In genomic region chr12:50062733-50063452, GRCh38 we compare ENCODE assay signal across 23 cellular contexts. TPM values are rescaled to one million over a fixed set of nuclear protein-coding genes. Genes with fewer than 3 reads are reported as not detected.
DNase-seq lines count a peak whose midpoint lies in the region; ATAC-seq and TF ChIP-seq lines count a peak whose summit lies in the region.
"Had no signal": no experiment of that assay in that cellular context is flagged by ENCODE, and none has a peak within 500 bp of the region (broad histone marks: within the 10 kb centered on the region; RNA-seq: fewer than 3 reads in every experiment).

No MANE protein-coding gene starts in this region.

- peaks cover 23% of the 10 kb centered on the region for H3K27me3 Mint-ChIP-seq in GM23338 (ENCODE audit: insufficient read depth, low read depth, poor library complexity)
- peaks cover 11% of the 10 kb centered on the region for H3K27me3 Mint-ChIP-seq in neural progenitor cell (ENCODE audit: insufficient read depth, low read depth)

- TF ChIP-seq EP300 in stomach (IDR thresholded peaks at IDR 0.05): no peak
- no peak for TF ChIP-seq EP300 in gastroesophageal sphincter (IDR thresholded peaks at IDR 0.05)

- H3K4me1 ChIP-seq in GM23338 (ENCODE audit: insufficient read depth): peaks cover 3% of the 10 kb centered on the region; the same call in 1 of the 2 replicates
- H3K4me1 ChIP-seq in mammary epithelial cell (ENCODE audit: insufficient read depth, low read length): peaks cover 11% of the 10 kb centered on the region
- no peaks in the 10 kb centered on the region for H3K4me1 ChIP-seq in neural progenitor cell
- peaks cover 3 to 15% (median 12%) of the 10 kb centered on the region in 4 donors for H3K4me1 ChIP-seq in stomach
- H3K4me1 ChIP-seq in gastroesophageal sphincter: peaks cover 0 to 20% (median 0%) of the 10 kb centered on the region in 3 donors
- H3K4me1 ChIP-seq: foreskin keratinocyte had no signal

- H3K9me3 ChIP-seq in mammary epithelial cell (replicated peaks; ENCODE audit: insufficient read depth, low read length) (no peaks in the 10 kb centered on the region), neural progenitor cell (ENCODE audit: low read depth) (no peaks in the 10 kb centered on the region), stomach (no peaks in the 10 kb centered on the region), gastroesophageal sphincter (no peaks in the 10 kb centered on the region)
- H3K9me3 ChIP-seq: body of pancreas, sigmoid colon had no signal

- dilution Hi-C loops in mammary epithelial cell (cut with HindIII; ENCODE audit: low sequenced_read_pairs): loop anchor here (25.0 kb wide), 1 partner anchor 201 kb away; no protein-coding TSS in a partner anchor

- no peak overlapping the region for H3K4me3 Mint-ChIP-seq in GM23338
- no peak overlapping the region for H3K4me3 Mint-ChIP-seq in neural progenitor cell
- H3K4me3 Mint-ChIP-seq: activated CD4-positive, alpha-beta memory T cell treated with anti-CD3 and anti-CD28 coated beads for 36 hours; T-cell had no signal

- no peak for TF ChIP-seq POLR2A in stomach (IDR thresholded peaks at IDR 0.05)
- TF ChIP-seq POLR2A in gastroesophageal sphincter (IDR thresholded peaks at IDR 0.05): no peak

- ATAC-seq in GM23338 (peak; percentile 17), gastroesophageal sphincter (no peak)
- ATAC-seq: body of pancreas, foreskin keratinocyte, left colon, Right ventricle myocardium inferior, T-cell had no signal

- BruUV-seq in mammary epithelial cell (replicated peaks; lab: Mats Ljungman, UMichigan): no TSS peak

- no peak overlapping the region for H3K4me3 ChIP-seq in GM23338
- H3K4me3 ChIP-seq in mammary epithelial cell (replicated peaks in 1 of 3; ENCODE audit: insufficient read depth in 1 of 3, low read depth in 2 of 3, low read length in 3 of 3): no peak overlapping the region
- H3K4me3 ChIP-seq in neural progenitor cell: no peak overlapping the region
- H3K4me3 ChIP-seq in stomach: no peak overlapping the region
- no peak overlapping the region for H3K4me3 ChIP-seq in gastroesophageal sphincter
- H3K4me3 ChIP-seq: body of pancreas, sigmoid colon had no signal

- in situ Hi-C loops in mammary epithelial cell (cut with MboI; ENCODE audit: low sequenced_read_pairs in 2 of 2): loop anchor here in 1 of 2 donors (25.0 kb wide), 1 partner anchor 301 kb away; no protein-coding TSS in a partner anchor

- 77% methylated on average over 4 of the region's 5 CpGs for WGBS in mammary epithelial cell (ENCODE audit: low coverage, missing lambda C conversion rate)
- 77 to 86% (median 84%) methylated on average over 3 to 5 of the region's 5 CpGs for WGBS in stomach, 5 donors
- no CpG with 5 or more reads among the region's 5 CpGs for WGBS in gastroesophageal sphincter (ENCODE audit: low coverage in 1 of 2), 2 donors

- H4K20me1 ChIP-seq in GM23338 (replicated peaks; ENCODE audit: insufficient read depth) (no peaks in the 10 kb centered on the region), mammary epithelial cell (ENCODE audit: insufficient read depth, low read length) (no peaks in the 10 kb centered on the region), neural progenitor cell (ENCODE audit: low read depth) (no peaks in the 10 kb centered on the region)

- H3K9ac ChIP-seq in mammary epithelial cell (ENCODE audit: insufficient read depth, low read length): no peak overlapping the region
- H3K9ac ChIP-seq in neural progenitor cell: no peak overlapping the region

- peaks cover 44% of the 10 kb centered on the region for H3K27me3 ChIP-seq in GM23338 (ENCODE audit: insufficient read depth)
- H3K27me3 ChIP-seq in mammary epithelial cell (ENCODE audit: insufficient read depth, low read length): no peaks in the 10 kb centered on the region
- peaks cover 37% of the 10 kb centered on the region for H3K27me3 ChIP-seq in neural progenitor cell
- peaks cover 0 to 9% (median 0%) of the 10 kb centered on the region in 3 donors for H3K27me3 ChIP-seq in stomach
- H3K27me3 ChIP-seq in gastroesophageal sphincter: no peaks in the 10 kb centered on the region
- H3K27me3 ChIP-seq: body of pancreas, foreskin keratinocyte, sigmoid colon had no signal

- H3K9me3 Mint-ChIP-seq in GM23338 (no peaks in the 10 kb centered on the region), neural progenitor cell (no peaks in the 10 kb centered on the region)
- H3K9me3 Mint-ChIP-seq: activated CD4-positive, alpha-beta memory T cell treated with anti-CD3 and anti-CD28 coated beads for 36 hours; T-cell had no signal

- H2AFZ ChIP-seq in GM23338 (no peak overlapping the region), mammary epithelial cell (ENCODE audit: low read depth, low read length) (no peak overlapping the region), neural progenitor cell (replicated peaks) (no peak overlapping the region)

- no peak for DNase-seq in GM23338 (ENCODE audit: low spot score)
- peak; percentile 13 for DNase-seq in NCI-H1694 treated with DMSO at 0.1 percent for 48 hours (lab: John Stamatoyannopoulos, UW)
- DNase-seq in mammary epithelial cell: peak; percentile 66
- no peak for DNase-seq in neural progenitor cell (ENCODE audit: low spot score)
- no peak for DNase-seq in activated CD4-positive, alpha-beta T cell treated with anti-CD3 and anti-CD28 coated beads for 48 hours
- no peak for DNase-seq in stomach
- DNase-seq in CD1c-positive myeloid dendritic cell (ENCODE audit: extremely low spot score): no peak
- DNase-seq: activated CD4-positive, alpha-beta memory T cell treated with anti-CD3 and anti-CD28 coated beads for 36 hours; activated naive CD4-positive, alpha-beta T cell treated with anti-CD3 and anti-CD28 coated beads, Interleukin-2, amount 50 U/mL, for 16 hours; activated T-cell treated with anti-CD3 and anti-CD28 coated beads, Interleukin-2, amount 50 U/mL, for 1 hour; body of pancreas; dermis blood vessel endothelial cell; KG1; left colon; NCI-H1105; NCI-H226; sigmoid colon; T-cell had no signal

- peaks cover 12% of the 10 kb centered on the region; the same call in 2 of the 3 replicates for H3K4me1 Mint-ChIP-seq in GM23338
- peaks cover 9% of the 10 kb centered on the region for H3K4me1 Mint-ChIP-seq in neural progenitor cell

- H3K36me3 Mint-ChIP-seq in GM23338 (ENCODE audit: low read depth) (no peaks in the 10 kb centered on the region; the same call in 2 of the 3 replicates), neural progenitor cell (peaks cover 12% of the 10 kb centered on the region)
- H3K36me3 Mint-ChIP-seq: activated CD4-positive, alpha-beta memory T cell treated with anti-CD3 and anti-CD28 coated beads for 36 hours; T-cell had no signal

- H3F3A ChIP-seq in GM23338 (replicated peaks; ENCODE audit: low read depth) (no peaks in the 10 kb centered on the region), neural progenitor cell (ENCODE audit: low read depth) (no peaks in the 10 kb centered on the region)

- TF ChIP-seq CTCF in GM23338 (conservative IDR thresholded peaks at IDR 0.05; ENCODE audit: low read depth in 2 of 2) (peak in 1 of 2 experiments; percentile 14; a peak in 1 of 4 replicates), mammary epithelial cell (conservative IDR thresholded peaks at IDR 0.05 in 1 of 2, IDR thresholded peaks at IDR 0.05 in 1 of 2; ENCODE audit: extremely low read depth in 1 of 2, insufficient read depth in 1 of 2, low read depth in 1 of 2, low read length in 2 of 2) (no peak), neural progenitor cell (IDR thresholded peaks at IDR 0.05) (no peak), stomach (IDR thresholded peaks at IDR 0.05) (no peak), gastroesophageal sphincter (IDR thresholded peaks at IDR 0.05) (no peak)

- intact Hi-C loops in mammary epithelial cell (cut with micrococcal nuclease): no loop called here
- intact Hi-C loops in stomach (cut with DNase I; ENCODE audit: low total_unique reads): no loop called here

- H3K4me2 ChIP-seq in GM23338: no peak overlapping the region
- peak overlapping the region; percentile 27 for H3K4me2 ChIP-seq in mammary epithelial cell (ENCODE audit: insufficient read depth, low read depth, low read length)
- no peak overlapping the region for H3K4me2 ChIP-seq in neural progenitor cell

- H3K27ac Mint-ChIP-seq in GM23338 (no peak overlapping the region), neural progenitor cell (peak overlapping the region; percentile 58)
- H3K27ac Mint-ChIP-seq: activated CD4-positive, alpha-beta memory T cell treated with anti-CD3 and anti-CD28 coated beads for 36 hours; T-cell had no signal

- H3K27ac ChIP-seq in GM23338 (ENCODE audit: low read depth): no peak overlapping the region
- H3K27ac ChIP-seq in mammary epithelial cell (ENCODE audit: insufficient read depth, low read depth, low read length): no peak overlapping the region
- no peak overlapping the region for H3K27ac ChIP-seq in neural progenitor cell
- no peak overlapping the region for H3K27ac ChIP-seq in stomach
- no peak overlapping the region for H3K27ac ChIP-seq in gastroesophageal sphincter
- H3K27ac ChIP-seq: body of pancreas, epithelial cell of prostate, foreskin keratinocyte, sigmoid colon had no signal

- H3K79me2 ChIP-seq in GM23338 (replicated peaks; ENCODE audit: insufficient read depth): no peaks in the 10 kb centered on the region
- no peaks in the 10 kb centered on the region for H3K79me2 ChIP-seq in mammary epithelial cell (ENCODE audit: insufficient read depth, low read length)
- H3K79me2 ChIP-seq in neural progenitor cell (ENCODE audit: low read depth): no peaks in the 10 kb centered on the region

- no peaks in the 10 kb centered on the region for H3K9me2 ChIP-seq in GM23338 (ENCODE audit: insufficient read depth)

- CTCF ChIA-PET in mammary epithelial cell (lab: Charles Lee; ENCODE audit: low non-redundant PET): no interaction called here

- H3K36me3 ChIP-seq in GM23338 (ENCODE audit: insufficient read depth) (no peaks in the 10 kb centered on the region), mammary epithelial cell (ENCODE audit: insufficient read depth, low read length) (no peaks in the 10 kb centered on the region), neural progenitor cell (no peaks in the 10 kb centered on the region), stomach (no peaks in the 10 kb centered on the region), gastroesophageal sphincter (no peaks in the 10 kb centered on the region)

RNA-seq across cellular contexts. Expression of gene ASIC1, which starts 5.5 kb away (rescaled TPM):
- total RNA-seq in GM23338 (2014; rRNA removed; shearing (Covaris generic)): 1.5 and 1.6 TPM in 2 replicates
- polyA plus RNA-seq in GM23338 (2016; fragmentation: Nextera tagmentation; extraction: Ambion mirVana): 0.47 and 0.76 TPM in 2 replicates
- total RNA-seq in mammary epithelial cell: 10 to 100 TPM in 1 of 2 donors, 1 to 10 TPM in 1; 3.0 to 10.5 TPM
- 6.4 TPM for polyA plus RNA-seq in mammary epithelial cell
- 4.3 TPM for polyA minus RNA-seq in mammary epithelial cell
- 2.5 and 5.6 TPM in 2 replicates for total RNA-seq in neural progenitor cell (ENCODE audit: low replicate concordance)
- 1 to 10 TPM in 2 of 5 donors, under 1 TPM in 2, not detected in 1; 0.45 to 3.5 (median 1.3) TPM for total RNA-seq in stomach
- polyA plus RNA-seq in stomach: 1 to 10 TPM in 2 of 3 donors, under 1 TPM in 1; 0.92 to 2.6 (median 1.2) TPM
- total RNA-seq in gastroesophageal sphincter: 1 to 10 TPM in 3 of 4 donors, under 1 TPM in 1; 0.82 to 4.9 (median 3.1) TPM

RNA-seq across cellular contexts. Expression of gene SMARCD1, which starts 22.2 kb away (rescaled TPM):
- total RNA-seq in GM23338 (2014; rRNA removed; shearing (Covaris generic)): 276 and 287 TPM in 2 replicates
- polyA plus RNA-seq in GM23338 (2016; fragmentation: Nextera tagmentation; extraction: Ambion mirVana) (124 and 145 TPM in 2 replicates), mammary epithelial cell (70.9 TPM), stomach (10 to 100 TPM; 10.1 to 17.3 (median 14.9) TPM)
- total RNA-seq in mammary epithelial cell (100 to 1,000 TPM; 106 to 107 TPM), neural progenitor cell (ENCODE audit: low replicate concordance) (121 and 209 TPM in 2 replicates), stomach (10 to 100 TPM in 4 of 5 donors, 1 to 10 TPM in 1; 2.9 to 75.9 (median 23.8) TPM), gastroesophageal sphincter (10 to 100 TPM; 26.6 to 52.8 (median 44.2) TPM)
- polyA minus RNA-seq in mammary epithelial cell: 134 TPM

RNA-seq across cellular contexts. Expression of gene RACGAP1, which starts 37.6 kb away (rescaled TPM):
- 49.9 and 52.8 TPM in 2 replicates for total RNA-seq in GM23338 (2014; rRNA removed; shearing (Covaris generic))
- polyA plus RNA-seq in GM23338 (2016; fragmentation: Nextera tagmentation; extraction: Ambion mirVana) (18.0 and 19.0 TPM in 2 replicates), mammary epithelial cell (52.7 TPM), stomach (10 to 100 TPM in 2 of 3 donors, 1 to 10 TPM in 1; 7.9 to 13.4 (median 11.2) TPM)
- total RNA-seq in mammary epithelial cell (10 to 100 TPM; 24.2 to 91.8 TPM), neural progenitor cell (ENCODE audit: low replicate concordance) (121 and 149 TPM in 2 replicates), stomach (10 to 100 TPM in 4 of 5 donors, 1 to 10 TPM in 1; 9.3 to 36.7 (median 12.9) TPM), gastroesophageal sphincter (10 to 100 TPM; 10.5 to 23.7 (median 13.1) TPM)
- polyA minus RNA-seq in mammary epithelial cell: 113 TPM

RNA-seq across cellular contexts. Expression of gene GPD1, which starts 40.9 kb away (rescaled TPM):
- total RNA-seq in GM23338 (2014; rRNA removed; shearing (Covaris generic)): 0.23 and 0.45 TPM in 2 replicates
- 0.17 and 0.36 TPM in 2 replicates for polyA plus RNA-seq in GM23338 (2016; fragmentation: Nextera tagmentation; extraction: Ambion mirVana)
- total RNA-seq in mammary epithelial cell: 1 to 10 TPM in 1 of 2 donors, under 1 TPM in 1; 0.73 to 1.2 TPM
- 0.40 TPM for polyA plus RNA-seq in mammary epithelial cell
- polyA minus RNA-seq in mammary epithelial cell: not detected
- total RNA-seq in neural progenitor cell (ENCODE audit: low replicate concordance): 1.4 TPM in 1 of 2 replicates, not detected in the other
- total RNA-seq in stomach: 1 to 10 TPM in 4 of 5 donors, under 1 TPM in 1; 0.58 to 9.5 (median 5.9) TPM
- 1 to 10 TPM in 2 of 3 donors, under 1 TPM in 1; 0.65 to 1.6 (median 1.4) TPM for polyA plus RNA-seq in stomach
- total RNA-seq in gastroesophageal sphincter: 10 to 100 TPM in 1 of 4 donors, 1 to 10 TPM in 1, under 1 TPM in 2; 0.08 to 49.5 (median 1.3) TPM
- total RNA-seq: dermis blood vessel endothelial cell, H4 had no signal

RNA-seq across cellular contexts. Expression of gene COX14, which starts 49.1 kb away (rescaled TPM):
- total RNA-seq in GM23338 (2014; rRNA removed; shearing (Covaris generic)): 27.8 and 43.7 TPM in 2 replicates
- polyA plus RNA-seq in GM23338 (2016; fragmentation: Nextera tagmentation; extraction: Ambion mirVana) (73.0 and 73.5 TPM in 2 replicates), mammary epithelial cell (92.3 TPM), stomach (100 to 1,000 TPM in 2 of 3 donors, 10 to 100 TPM in 1; 93.8 to 153 (median 148) TPM)
- total RNA-seq in mammary epithelial cell (10 to 100 TPM; 38.5 to 51.3 TPM), neural progenitor cell (ENCODE audit: low replicate concordance) (15.3 and 22.7 TPM in 2 replicates), stomach (10 to 100 TPM in 4 of 5 donors, 1 to 10 TPM in 1; 9.8 to 96.3 (median 31.8) TPM), gastroesophageal sphincter (100 to 1,000 TPM in 1 of 4 donors, 10 to 100 TPM in 3; 66.1 to 111 (median 81.0) TPM)
- polyA minus RNA-seq in mammary epithelial cell: 20.8 TPM

Comparison
In these comparisons a context has a peak if more than half of its experiments do, and no peak if none do; other contexts are left out.
1. DNase-seq: peak in NCI-H1694 treated with DMSO at 0.1 percent for 48 hours (single experiment) and mammary epithelial cell (single experiment); none in GM23338 (single experiment), neural progenitor cell (single experiment), activated CD4-positive, alpha-beta T cell treated with anti-CD3 and anti-CD28 coated beads for 48 hours (single experiment), stomach (single experiment) and CD1c-positive myeloid dendritic cell (single experiment).